ENCODE assay signal across 19 cellular contexts in genomic region chr7:92747041-92747835, GRCh38.
A peak's percentile ranks its signal among the peaks of the same experiment; 100 is the strongest.
DNase-seq lines count a peak whose midpoint lies in the region; FAIRE-seq and TF ChIP-seq lines count a peak whose summit lies in the region.
"Had no signal": no experiment of that assay in that cellular context is flagged by ENCODE, and none has a peak within 500 bp of the region (broad histone marks: within the 10 kb centered on the region; RNA-seq: fewer than 3 reads in every experiment).

No MANE protein-coding gene starts in this region.

- H3K4me1 ChIP-seq in astrocyte (ENCODE audit: insufficient read depth, low read length): peaks cover 39% of the 10 kb centered on the region
- no peaks in the 10 kb centered on the region for H3K4me1 ChIP-seq in Peyer's patch

- FAIRE-seq in astrocyte (lab: Jason Lieb, UNC): peak; percentile 20

- peak overlapping the region; percentile 68 for H3K4me2 ChIP-seq in astrocyte (ENCODE audit: low read length)

- peak overlapping the region; percentile 16 for H3K27ac Mint-ChIP-seq in T-helper 1 cell treated with Interleukin-12 subunit alpha and Interleukin-12 subunit beta and Interleukin-4 antibody, amounts not matched to agents 30 μg/mL and 1 μg/mL, for 36 hours
- H3K27ac Mint-ChIP-seq in astrocyte (ENCODE audit: unreplicated experiment): peak overlapping the region; percentile 60
- peak overlapping the region; percentile 30 for H3K27ac Mint-ChIP-seq in nephron progenitor cell
- no peak overlapping the region for H3K27ac Mint-ChIP-seq in mesothelial cell of epicardium
- H3K27ac Mint-ChIP-seq: activated CD8-positive, alpha-beta T cell treated with anti-CD3 and anti-CD28 coated beads for 36 hours; T-helper 2 cell treated with Interferon-gamma antibody and Interleukin-4, amounts not matched to agents 5 μg/mL and 100 μg/mL, for 36 hours had no signal

- H3K27me3 Mint-ChIP-seq in T-helper 1 cell treated with Interleukin-12 subunit alpha and Interleukin-12 subunit beta and Interleukin-4 antibody, amounts not matched to agents 30 μg/mL and 1 μg/mL, for 36 hours (ENCODE audit: low read depth): no peaks in the 10 kb centered on the region
- no peaks in the 10 kb centered on the region for H3K27me3 Mint-ChIP-seq in astrocyte (ENCODE audit: low read depth, unreplicated experiment)
- peaks cover 24% of the 10 kb centered on the region for H3K27me3 Mint-ChIP-seq in nephron progenitor cell (ENCODE audit: low read depth, poor library complexity)
- no peaks in the 10 kb centered on the region for H3K27me3 Mint-ChIP-seq in mesothelial cell of epicardium (ENCODE audit: low read depth)
- H3K27me3 Mint-ChIP-seq: activated CD8-positive, alpha-beta T cell treated with anti-CD3 and anti-CD28 coated beads for 36 hours had no signal

- TF ChIP-seq CTCF in astrocyte (IDR thresholded peaks at IDR 0.05; ENCODE audit: insufficient read depth, low read depth, low read length): no peak
- TF ChIP-seq CTCF in nephron progenitor cell (IDR thresholded peaks at IDR 0.05): no peak
- no peak for TF ChIP-seq CTCF in mesothelial cell of epicardium (IDR thresholded peaks at IDR 0.05; ENCODE audit: unreplicated experiment)
- no peak for TF ChIP-seq CTCF in Peyer's patch (IDR thresholded peaks at IDR 0.05)

- H3K4me3 Mint-ChIP-seq in T-helper 1 cell treated with Interleukin-12 subunit alpha and Interleukin-12 subunit beta and Interleukin-4 antibody, amounts not matched to agents 30 μg/mL and 1 μg/mL, for 36 hours: no peak overlapping the region
- H3K4me3 Mint-ChIP-seq in astrocyte (ENCODE audit: unreplicated experiment): peak overlapping the region; percentile 1
- H3K4me3 Mint-ChIP-seq in nephron progenitor cell: no peak overlapping the region
- H3K4me3 Mint-ChIP-seq in mesothelial cell of epicardium: no peak overlapping the region
- H3K4me3 Mint-ChIP-seq: activated CD8-positive, alpha-beta T cell treated with anti-CD3 and anti-CD28 coated beads for 36 hours; T-helper 2 cell treated with Interferon-gamma antibody and Interleukin-4, amounts not matched to agents 5 μg/mL and 100 μg/mL, for 36 hours had no signal

- H2AFZ ChIP-seq in astrocyte (ENCODE audit: low read depth, low read length): no peak overlapping the region

- TF ChIP-seq POLR2A in Peyer's patch (IDR thresholded peaks at IDR 0.05): no peak

- H3K27ac ChIP-seq in astrocyte (ENCODE audit: low read depth, low read length) (peak overlapping the region; percentile 87), Peyer's patch (no peak overlapping the region)
- H3K27ac ChIP-seq: thoracic aorta had no signal

- no peaks in the 10 kb centered on the region for H3K27me3 ChIP-seq in astrocyte (ENCODE audit: insufficient read depth, low read length)
- no peaks in the 10 kb centered on the region for H3K27me3 ChIP-seq in Peyer's patch

- peaks cover 5% of the 10 kb centered on the region for H3K36me3 ChIP-seq in astrocyte (ENCODE audit: insufficient read depth, low read length)
- no peaks in the 10 kb centered on the region for H3K36me3 ChIP-seq in Peyer's patch
- H3K36me3 ChIP-seq: thoracic aorta had no signal

- peaks cover 52% of the 10 kb centered on the region for H3K4me1 Mint-ChIP-seq in T-helper 1 cell treated with Interleukin-12 subunit alpha and Interleukin-12 subunit beta and Interleukin-4 antibody, amounts not matched to agents 30 μg/mL and 1 μg/mL, for 36 hours (ENCODE audit: low read depth)
- H3K4me1 Mint-ChIP-seq in astrocyte (ENCODE audit: low read depth, unreplicated experiment) (peaks cover 43% of the 10 kb centered on the region), nephron progenitor cell (peaks cover 4% of the 10 kb centered on the region), mesothelial cell of epicardium (peaks cover 2% of the 10 kb centered on the region)

- no peak overlapping the region for H3K4me3 ChIP-seq in astrocyte (ENCODE audit: insufficient read depth, low read depth, low read length)
- no peak overlapping the region for H3K4me3 ChIP-seq in Peyer's patch
- H3K4me3 ChIP-seq: lung, thoracic aorta had no signal

- H3K79me2 ChIP-seq in astrocyte (ENCODE audit: insufficient read depth, low read length): peaks cover 92% of the 10 kb centered on the region

- DNase-seq in T-helper 1 cell (no peak), LHCN-M2 (ENCODE audit: low read depth) (peak; percentile 82), astrocyte (ENCODE audit: low read depth) (peak; percentile 60), nephron progenitor cell (no peak), mesothelial cell of epicardium (ENCODE audit: low spot score in 2 of 2, unreplicated experiment in 2 of 2) (no peak), NCI-H2029 (lab: John Stamatoyannopoulos, UW) (no peak), Peyer's patch (no peak)
- DNase-seq: 8988T; activated CD8-positive, alpha-beta T cell treated with anti-CD3 and anti-CD28 coated beads for 36 hours; activated naive CD4-positive, alpha-beta T cell treated with Interleukin-2 at 50 U/mL for 16 hours; COR-L47; erythroblast; NCI-H446; nucleus accumbens; RPMI8226 had no signal

- peak overlapping the region; percentile 54 for H3K9ac ChIP-seq in astrocyte (ENCODE audit: low read length)

- no peaks in the 10 kb centered on the region for H3K9me3 ChIP-seq in astrocyte (ENCODE audit: insufficient read depth, low read depth, low read length)
- H3K9me3 ChIP-seq in Peyer's patch: no peaks in the 10 kb centered on the region
- H3K9me3 ChIP-seq: thoracic aorta had no signal

- peaks cover 5% of the 10 kb centered on the region for H3K9me3 Mint-ChIP-seq in T-helper 1 cell treated with Interleukin-12 subunit alpha and Interleukin-12 subunit beta and Interleukin-4 antibody, amounts not matched to agents 30 μg/mL and 1 μg/mL, for 36 hours
- no peaks in the 10 kb centered on the region for H3K9me3 Mint-ChIP-seq in astrocyte (ENCODE audit: unreplicated experiment)
- H3K9me3 Mint-ChIP-seq in nephron progenitor cell: peaks cover 17% of the 10 kb centered on the region
- peaks cover 22% of the 10 kb centered on the region for H3K9me3 Mint-ChIP-seq in mesothelial cell of epicardium

- H4K20me1 ChIP-seq in astrocyte (ENCODE audit: insufficient read depth, low read length): peaks cover 4% of the 10 kb centered on the region

- H3K36me3 Mint-ChIP-seq in T-helper 1 cell treated with Interleukin-12 subunit alpha and Interleukin-12 subunit beta and Interleukin-4 antibody, amounts not matched to agents 30 μg/mL and 1 μg/mL, for 36 hours (ENCODE audit: low read depth): peaks cover 34% of the 10 kb centered on the region
- H3K36me3 Mint-ChIP-seq in astrocyte (ENCODE audit: low read depth, unreplicated experiment) (peaks cover 9% of the 10 kb centered on the region), nephron progenitor cell (ENCODE audit: low read depth) (peaks cover 52% of the 10 kb centered on the region), mesothelial cell of epicardium (peaks cover 35% of the 10 kb centered on the region)

Comparison
In these comparisons a context has a peak if more than half of its experiments do, and no peak if none do; other contexts are left out.
1. DNase-seq: peak in LHCN-M2 (single experiment) and astrocyte (single experiment); none in T-helper 1 cell (0 of 5), nephron progenitor cell (single experiment), mesothelial cell of epicardium (0 of 2), NCI-H2029 (single experiment) and Peyer's patch (0 of 3).